Comparison of ENCODE assay signal across 1 cellular context in the genomic region with DNA sequence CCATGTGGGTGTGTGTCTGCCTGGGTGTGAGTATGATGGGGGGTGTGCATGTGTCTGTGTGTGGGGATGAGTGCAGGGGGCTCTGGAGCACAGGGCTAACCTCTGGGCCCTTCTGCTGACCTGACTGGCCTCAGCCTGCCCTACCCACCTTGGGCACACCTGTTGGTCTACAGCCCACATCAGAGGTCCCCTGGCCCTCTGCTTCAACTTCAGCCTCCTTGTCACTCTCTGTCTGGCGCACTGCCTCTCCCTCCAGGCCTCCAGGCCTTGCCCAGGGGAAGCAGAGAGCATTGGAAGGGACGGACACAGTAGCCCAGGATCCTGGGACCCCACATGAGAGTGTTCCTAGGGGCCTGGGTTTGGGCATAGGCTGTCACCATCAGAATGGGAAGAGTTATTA.
TF ChIP-seq lines count a peak whose summit lies in the region.

No MANE protein-coding gene starts in this region.

TF ChIP-seq in IMR-90, 13 proteins besides CTCF, POLR2A, EP300 and RAD21:
- no peak for TF ChIP-seq CEBPB (IDR thresholded peaks at IDR 0.05; ENCODE audit: low read depth, low read length)
